2 cellular contexts compared by ENCODE assay signal in genomic region chr21:36709030-36709867, GRCh38.
TF ChIP-seq lines count a peak whose summit lies in the region.

No MANE protein-coding gene starts in this region.

TF ChIP-seq in HepG2, 621 proteins besides CTCF, POLR2A, EP300 and RAD21 (continued from another document):
- TF ChIP-seq E2F5 (CRISPR knock-in tag; conservative IDR thresholded peaks at IDR 0.05) (no peak), SMARCE1 (IDR thresholded peaks at IDR 0.05; ENCODE audit: borderline replicate concordance) (no peak), ZNF280B (CRISPR knock-in tag; IDR thresholded peaks at IDR 0.05; ENCODE audit: borderline replicate concordance) (no peak), KDM4B (CRISPR knock-in tag; IDR thresholded peaks at IDR 0.05) (no peak), PHF21A (CRISPR knock-in tag; IDR thresholded peaks at IDR 0.05) (no peak), ZNF704 (CRISPR knock-in tag; IDR thresholded peaks at IDR 0.05; ENCODE audit: borderline replicate concordance) (no peak), FLYWCH1 (CRISPR knock-in tag; IDR thresholded peaks at IDR 0.05) (no peak), ZNF383 (CRISPR knock-in tag; IDR thresholded peaks at IDR 0.05; ENCODE audit: borderline replicate concordance) (no peak), CREBL2 (CRISPR knock-in tag; IDR thresholded peaks at IDR 0.05; ENCODE audit: borderline replicate concordance) (no peak), CREM (IDR thresholded peaks at IDR 0.05) (no peak), CREM (CRISPR knock-in tag; IDR thresholded peaks at IDR 0.05) (no peak), AGO2 (optimal IDR thresholded peaks at IDR 0.05; ENCODE audit: low read depth, low read length) (no peak), ZBTB20 (CRISPR knock-in tag; IDR thresholded peaks at IDR 0.05; ENCODE audit: borderline replicate concordance, low read depth) (no peak), JUND (CRISPR knock-in tag; IDR thresholded peaks at IDR 0.05) (no peak), CENPBD1 (CRISPR knock-in tag; IDR thresholded peaks at IDR 0.05; ENCODE audit: borderline replicate concordance, low read depth) (no peak), ZBTB34 (CRISPR knock-in tag; IDR thresholded peaks at IDR 0.05) (no peak)

TF ChIP-seq in neural cell, 6 proteins besides CTCF, POLR2A, EP300 and RAD21 (continued from another document):
- TF ChIP-seq REST (IDR thresholded peaks at IDR 0.05; ENCODE audit: borderline replicate concordance) = no peak
- no peak for TF ChIP-seq SMC3 (conservative IDR thresholded peaks at IDR 0.05; ENCODE audit: poor library complexity)
- TF ChIP-seq POLR2AphosphoS5 (IDR thresholded peaks at IDR 0.05) = no peak
